ENCODE assay signal across 1 cellular context in genomic region chr16:17836868-17837602, GRCh38.
TF ChIP-seq lines count a peak whose summit lies in the region.

No MANE protein-coding gene starts in this region.

TF ChIP-seq in SK-N-SH treated with all-trans-retinoic acid at 6 μM for 48 hours, 23 proteins besides CTCF, POLR2A, EP300 and RAD21 (continued from another document):
- TF ChIP-seq TSHZ2 (CRISPR knock-in tag; IDR thresholded peaks at IDR 0.05), result no peak
- TF ChIP-seq ISL1 (CRISPR knock-in tag; IDR thresholded peaks at IDR 0.05), result peak; percentile 72
- no peak for TF ChIP-seq TCF4 (CRISPR knock-in tag; IDR thresholded peaks at IDR 0.05; ENCODE audit: borderline replicate concordance)
